5 cellular contexts compared by ENCODE assay signal in genomic region chr16:67865318-67865717, GRCh38. TPM values are rescaled to one million over a fixed set of nuclear protein-coding genes. Genes with fewer than 3 reads are reported as not detected.
DNase-seq lines count a peak whose midpoint lies in the region; ATAC-seq and TF ChIP-seq lines count a peak whose summit lies in the region.

No MANE protein-coding gene starts in this region.

- BruUV-seq in HCT116 (replicated peaks; lab: Mats Ljungman, UMichigan): no TSS peak

- ATAC-seq in HCT116: peak; percentile 90
- ATAC-seq in HG02870 (IDR thresholded peaks at IDR 0.05; ENCODE audit: unreplicated experiment): no peak
- ATAC-seq in HG02970 (IDR thresholded peaks at IDR 0.05; ENCODE audit: low FRiP score, unreplicated experiment): no peak

- TF ChIP-seq CTCF in HCT116 (IDR thresholded peaks at IDR 0.05 in 2 of 3, conservative IDR thresholded peaks at IDR 0.05 in 1 of 3; ENCODE audit: borderline replicate concordance in 1 of 3, insufficient read depth in 1 of 3, low read depth in 2 of 3, low read length in 2 of 3) (peak; percentile 55 to 84 (median 59); a peak in 5 of 6 replicates), osteoblast (IDR thresholded peaks at IDR 0.05; ENCODE audit: extremely low read depth, low read depth, low read length) (peak; percentile 66)

- TF ChIP-seq RAD21 in HCT116 (IDR thresholded peaks at IDR 0.05; ENCODE audit: low read depth): peak; percentile 72

- no peak for DNase-seq in HCT116 (ENCODE audit: low read depth, low spot score)
- DNase-seq in UCSD-AML1 (lab: John Stamatoyannopoulos, UW; ENCODE audit: unreplicated experiment): peak; percentile 40
- peak; percentile 89 for DNase-seq in osteoblast (ENCODE audit: insufficient read length, low spot score, missing footprints)

- intact Hi-C loops in HCT116 (cut with micrococcal nuclease): loop anchor here (1.0 to 2.0 kb wide), 2 partner anchors 49 to 193 kb away; no protein-coding TSS in a partner anchor

- peaks cover 28 to 40% of the 10 kb centered on the region in 2 experiments; a peak in 3 of 4 replicates for H3K36me3 ChIP-seq in HCT116 (ENCODE audit: control insufficient read depth in 1 of 2, insufficient read depth in 2 of 2, low read length in 2 of 2)
- peaks cover 63% of the 10 kb centered on the region for H3K36me3 ChIP-seq in osteoblast (ENCODE audit: insufficient read depth, low read length)

- H3K9ac ChIP-seq in HCT116 (ENCODE audit: low read length): no peak overlapping the region

- H3K27ac ChIP-seq in HCT116 (ENCODE audit: low read depth, low read length) (peak overlapping the region; percentile 0; the same call in 1 of the 2 replicates), osteoblast (ENCODE audit: low read depth, low read length) (peak overlapping the region; percentile 56)

- H3K4me3 ChIP-seq in HCT116 (replicated peaks in 1 of 2; ENCODE audit: low read depth in 1 of 2, low read length in 2 of 2): no peak overlapping the region
- H3K4me3 ChIP-seq in osteoblast (ENCODE audit: insufficient read depth, low read length): no peak overlapping the region

- no peaks in the 10 kb centered on the region for H3K9me2 ChIP-seq in HCT116 (ENCODE audit: insufficient read depth)

- no peaks in the 10 kb centered on the region for H3K9me3 ChIP-seq in HCT116 (ENCODE audit: control insufficient read depth in 1 of 2, insufficient read depth in 1 of 2, low read depth in 1 of 2, low read length in 2 of 2)
- H3K9me3 ChIP-seq in osteoblast (ENCODE audit: low read depth, low read length): no peaks in the 10 kb centered on the region

- H3K4me2 ChIP-seq in HCT116 (ENCODE audit: low read length) (no peak overlapping the region), osteoblast (ENCODE audit: insufficient read depth, low read length) (no peak overlapping the region)

- CTCF ChIA-PET in HCT116 (lab: Charles Lee): interaction anchor here (0.7 to 2.1 kb wide), 4 partner anchors 49 to 344 kb away, joined by 3 to 18 read pairs (median 10); no protein-coding TSS in a partner anchor

- POLR2A ChIA-PET in HCT116 (lab: Charles Lee): interaction anchor here (0.7 kb wide), 2 partner anchors 19 to 45 kb away, joined by 3 read pairs; no protein-coding TSS in a partner anchor

- H3K4me1 ChIP-seq in HCT116 (ENCODE audit: control insufficient read depth in 1 of 2, insufficient read depth in 2 of 2, low read length in 2 of 2) (peaks cover 8 to 42% of the 10 kb centered on the region in 2 experiments; a peak in 3 of 4 replicates), osteoblast (ENCODE audit: insufficient read depth, low read length) (peaks cover 37% of the 10 kb centered on the region)

- RAD21 ChIA-PET in HCT116 (lab: Charles Lee; ENCODE audit: low non-redundant PET in 1 of 2, low total read pairs in 2 of 2, uncharacterized antibody in 2 of 2, unreplicated experiment in 2 of 2): interaction anchor here in 1 of 2 experiments (1.0 kb wide), 1 partner anchor 49 kb away, joined by 8 read pairs; no protein-coding TSS in a partner anchor

- H3K27me3 ChIP-seq in HCT116 (ENCODE audit: insufficient read depth, low read length) (no peaks in the 10 kb centered on the region), osteoblast (ENCODE audit: insufficient read depth, low read length) (no peaks in the 10 kb centered on the region)

- H4K20me1 ChIP-seq in HCT116 (ENCODE audit: insufficient read depth): peaks cover 4% of the 10 kb centered on the region; the same call in 1 of the 2 replicates
- peaks cover 42% of the 10 kb centered on the region for H4K20me1 ChIP-seq in osteoblast (ENCODE audit: insufficient read depth, low read length)

- no peak overlapping the region for H2AFZ ChIP-seq in HCT116 (ENCODE audit: low read depth, low read length, poor library complexity, severe bottlenecking)
- H2AFZ ChIP-seq in osteoblast (ENCODE audit: low read length): no peak overlapping the region

- TF ChIP-seq POLR2A in HCT116 (IDR thresholded peaks at IDR 0.05; ENCODE audit: borderline replicate concordance, extremely low read depth, insufficient read depth, insufficient read length): no peak

- H3K79me2 ChIP-seq in HCT116 (ENCODE audit: insufficient read depth, low read length): peaks cover 60% of the 10 kb centered on the region
- peaks cover 82% of the 10 kb centered on the region for H3K79me2 ChIP-seq in osteoblast (ENCODE audit: insufficient read depth, low read length)

TF ChIP-seq in HCT116, 20 proteins besides CTCF, POLR2A, EP300 and RAD21:
- TF ChIP-seq TCF7L2 (IDR thresholded peaks at IDR 0.05; ENCODE audit: borderline replicate concordance, extremely low read depth, insufficient read depth, insufficient read length) (no peak), MAX (IDR thresholded peaks at IDR 0.05) (peak; percentile 88), CBX3 (IDR thresholded peaks at IDR 0.05; ENCODE audit: low read depth) (0 out of 2 replicates have a peak, but pooled peaks have one; percentile 29), YY1 (IDR thresholded peaks at IDR 0.05; ENCODE audit: extremely low read depth, insufficient replicate concordance, low read depth, low read length) (no peak), EZH2 (IDR thresholded peaks at IDR 0.05) (no peak), ELF1 (IDR thresholded peaks at IDR 0.05; ENCODE audit: borderline replicate concordance, low read depth) (no peak), ZBTB33 (IDR thresholded peaks at IDR 0.05; ENCODE audit: extremely low read depth, insufficient replicate concordance, low read length) (no peak), FOSL1 (IDR thresholded peaks at IDR 0.05; ENCODE audit: low read depth) (no peak), EZH2phosphoT487 (IDR thresholded peaks at IDR 0.05; ENCODE audit: borderline replicate concordance) (no peak)

RNA-seq across cellular contexts. Expression of gene EDC4, which starts 7.5 kb away (rescaled TPM):
- total RNA-seq in HCT116 (2021; ENCODE audit: unreplicated experiment) (100 TPM), osteoblast (45.7 and 60.8 TPM in 2 replicates)
- 83.4 and 101 TPM in 2 replicates for polyA plus RNA-seq in HCT116 (2012)

RNA-seq across cellular contexts. Expression of gene CENPT, which starts 17.8 kb away (rescaled TPM):
- total RNA-seq in HCT116 (2021; ENCODE audit: unreplicated experiment) (40.5 TPM), osteoblast (24.2 and 25.6 TPM in 2 replicates)
- 41.6 and 46.0 TPM in 2 replicates for polyA plus RNA-seq in HCT116 (2012)

RNA-seq across cellular contexts. Expression of gene NUTF2, which starts 18.6 kb away (rescaled TPM):
- total RNA-seq in HCT116 (2021; ENCODE audit: unreplicated experiment): 145 TPM
- 163 and 200 TPM in 2 replicates for polyA plus RNA-seq in HCT116 (2012)
- total RNA-seq in osteoblast: 203 TPM in 2 replicates

RNA-seq across cellular contexts. Expression of gene NRN1L, which starts 19.4 kb away (rescaled TPM):
- total RNA-seq in HCT116 (2021; ENCODE audit: unreplicated experiment): 1.4 TPM
- 1.7 and 2.7 TPM in 2 replicates for polyA plus RNA-seq in HCT116 (2012)
- 0.29 TPM in 1 of 2 replicates, not detected in the other for total RNA-seq in osteoblast

RNA-seq across cellular contexts. Expression of gene THAP11, which starts 23.2 kb away (rescaled TPM):
- total RNA-seq in HCT116 (2021; ENCODE audit: unreplicated experiment) (25.4 TPM), osteoblast (23.6 and 25.7 TPM in 2 replicates)
- polyA plus RNA-seq in HCT116 (2012): 21.6 and 22.6 TPM in 2 replicates
